4 cellular contexts compared by ENCODE assay signal in the genomic region with DNA sequence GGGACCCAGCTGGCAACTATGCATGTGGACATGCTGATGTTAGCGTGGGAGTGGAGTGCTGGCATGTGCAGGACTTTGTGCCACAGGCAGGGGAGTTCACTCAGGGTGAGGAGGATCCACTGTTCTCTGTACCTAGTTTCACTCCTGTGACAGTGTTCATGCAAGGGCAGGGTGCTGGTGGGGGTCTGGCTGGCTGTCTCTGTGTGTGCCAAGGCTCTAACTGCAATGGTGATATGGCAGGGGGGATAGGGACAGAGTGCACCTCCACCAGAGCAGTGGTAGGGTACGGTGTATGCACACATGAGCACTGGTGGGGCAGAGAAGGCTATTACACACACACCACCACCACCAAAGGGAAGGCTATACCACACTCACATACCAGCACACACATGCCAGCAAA.
TF ChIP-seq lines count a peak whose summit lies in the region.

No MANE protein-coding gene starts in this region.

TF ChIP-seq in IMR-90, 13 proteins besides CTCF, POLR2A, EP300 and RAD21:
- TF ChIP-seq CEBPB (IDR thresholded peaks at IDR 0.05; ENCODE audit: low read depth, low read length) (no peak), MAFK (IDR thresholded peaks at IDR 0.05; ENCODE audit: low read depth, low read length) (no peak), CHD1 (IDR thresholded peaks at IDR 0.05; ENCODE audit: low read depth, low read length) (no peak), RCOR1 (IDR thresholded peaks at IDR 0.05; ENCODE audit: insufficient replicate concordance, low read length) (no peak), FOS (IDR thresholded peaks at IDR 0.05; ENCODE audit: low read depth, low read length) (no peak), MAZ (IDR thresholded peaks at IDR 0.05; ENCODE audit: borderline replicate concordance, low read depth, low read length) (no peak), NFE2L2 (IDR thresholded peaks at IDR 0.05; ENCODE audit: low read depth, low read length) (no peak), SMC3 (IDR thresholded peaks at IDR 0.05; ENCODE audit: low read depth, low read length) (no peak), RFX5 (IDR thresholded peaks at IDR 0.05; ENCODE audit: low read depth, low read length) (no peak), MXI1 (IDR thresholded peaks at IDR 0.05; ENCODE audit: borderline replicate concordance, low read depth, low read length) (no peak), BHLHE40 (IDR thresholded peaks at IDR 0.05; ENCODE audit: low read depth, low read length) (no peak), ELK1 (IDR thresholded peaks at IDR 0.05; ENCODE audit: borderline replicate concordance, low read depth, low read length) (no peak)
- TF ChIP-seq, protein P1, sequence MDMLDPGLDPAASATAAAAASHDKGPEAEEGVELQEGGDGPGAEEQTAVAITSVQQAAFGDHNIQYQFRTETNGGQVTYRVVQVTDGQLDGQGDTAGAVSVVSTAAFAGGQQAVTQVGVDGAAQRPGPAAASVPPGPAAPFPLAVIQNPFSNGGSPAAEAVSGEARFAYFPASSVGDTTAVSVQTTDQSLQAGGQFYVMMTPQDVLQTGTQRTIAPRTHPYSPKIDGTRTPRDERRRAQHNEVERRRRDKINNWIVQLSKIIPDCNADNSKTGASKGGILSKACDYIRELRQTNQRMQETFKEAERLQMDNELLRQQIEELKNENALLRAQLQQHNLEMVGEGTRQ (IDR thresholded peaks at IDR 0.05; ENCODE audit: low read depth, low read length) = no peak

TF ChIP-seq in H1, 55 proteins besides CTCF, POLR2A, EP300 and RAD21:
- no peak for TF ChIP-seq SIRT6 (IDR thresholded peaks at IDR 0.05; ENCODE audit: low read length)
- no peak for TF ChIP-seq TBP (IDR thresholded peaks at IDR 0.05; ENCODE audit: low read depth, low read length)
- TF ChIP-seq KDM4A (IDR thresholded peaks at IDR 0.05; ENCODE audit: low read depth, low read length, severe bottlenecking) = no peak
- TF ChIP-seq NRF1 (IDR thresholded peaks at IDR 0.05; ENCODE audit: low read depth, low read length) = no peak
- no peak for TF ChIP-seq KDM1A (IDR thresholded peaks at IDR 0.05; ENCODE audit: borderline replicate concordance, low read length)
- TF ChIP-seq BACH1 (IDR thresholded peaks at IDR 0.05; ENCODE audit: low read length) = no peak
- TF ChIP-seq CREB1 (IDR thresholded peaks at IDR 0.05) = no peak
- TF ChIP-seq FOSL1 (IDR thresholded peaks at IDR 0.05; ENCODE audit: insufficient read depth, low read depth, low read length) = no peak
- TF ChIP-seq MAX (IDR thresholded peaks at IDR 0.05) = no peak
- TF ChIP-seq MAFK (IDR thresholded peaks at IDR 0.05; ENCODE audit: low read depth, low read length) = no peak
- TF ChIP-seq, protein P2, sequence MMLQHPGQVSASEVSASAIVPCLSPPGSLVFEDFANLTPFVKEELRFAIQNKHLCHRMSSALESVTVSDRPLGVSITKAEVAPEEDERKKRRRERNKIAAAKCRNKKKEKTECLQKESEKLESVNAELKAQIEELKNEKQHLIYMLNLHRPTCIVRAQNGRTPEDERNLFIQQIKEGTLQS (IDR thresholded peaks at IDR 0.05; ENCODE audit: insufficient read depth, low read depth, low read length) = no peak
- TF ChIP-seq, protein P1 (IDR thresholded peaks at IDR 0.05; ENCODE audit: low read length) = no peak

TF ChIP-seq in HepG2, 621 proteins besides CTCF, POLR2A, EP300 and RAD21:
- no peak for TF ChIP-seq RBAK (CRISPR knock-in tag; IDR thresholded peaks at IDR 0.05)
- TF ChIP-seq MNT (IDR thresholded peaks at IDR 0.05) = 0 out of 2 replicates have a peak, but pooled peaks have one; percentile 33

TF ChIP-seq in WTC11, 78 proteins besides CTCF, POLR2A, EP300 and RAD21:
- TF ChIP-seq ELF4 (CRISPR knock-in tag; IDR thresholded peaks at IDR 0.05; ENCODE audit: low read depth) (no peak), ERG (CRISPR knock-in tag; IDR thresholded peaks at IDR 0.05) (no peak), IRF2 (CRISPR knock-in tag; IDR thresholded peaks at IDR 0.05; ENCODE audit: borderline replicate concordance, low read depth) (no peak), NR1H2 (CRISPR knock-in tag; IDR thresholded peaks at IDR 0.05) (no peak), CREB1 (CRISPR knock-in tag; IDR thresholded peaks at IDR 0.05) (no peak), PRRX2 (CRISPR knock-in tag; IDR thresholded peaks at IDR 0.05) (no peak)
- TF ChIP-seq, protein P3, sequence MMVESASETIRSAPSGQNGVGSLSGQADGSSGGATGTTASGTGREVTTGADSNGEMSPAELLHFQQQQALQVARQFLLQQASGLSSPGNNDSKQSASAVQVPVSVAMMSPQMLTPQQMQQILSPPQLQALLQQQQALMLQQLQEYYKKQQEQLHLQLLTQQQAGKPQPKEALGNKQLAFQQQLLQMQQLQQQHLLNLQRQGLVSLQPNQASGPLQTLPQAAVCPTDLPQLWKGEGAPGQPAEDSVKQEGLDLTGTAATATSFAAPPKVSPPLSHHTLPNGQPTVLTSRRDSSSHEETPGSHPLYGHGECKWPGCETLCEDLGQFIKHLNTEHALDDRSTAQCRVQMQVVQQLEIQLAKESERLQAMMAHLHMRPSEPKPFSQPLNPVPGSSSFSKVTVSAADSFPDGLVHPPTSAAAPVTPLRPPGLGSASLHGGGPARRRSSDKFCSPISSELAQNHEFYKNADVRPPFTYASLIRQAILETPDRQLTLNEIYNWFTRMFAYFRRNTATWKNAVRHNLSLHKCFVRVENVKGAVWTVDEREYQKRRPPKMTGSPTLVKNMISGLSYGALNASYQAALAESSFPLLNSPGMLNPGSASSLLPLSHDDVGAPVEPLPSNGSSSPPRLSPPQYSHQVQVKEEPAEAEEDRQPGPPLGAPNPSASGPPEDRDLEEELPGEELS (CRISPR knock-in tag; IDR thresholded peaks at IDR 0.05) = no peak
- TF ChIP-seq, protein P1 (CRISPR knock-in tag; IDR thresholded peaks at IDR 0.05) = no peak
- TF ChIP-seq, protein P4, sequence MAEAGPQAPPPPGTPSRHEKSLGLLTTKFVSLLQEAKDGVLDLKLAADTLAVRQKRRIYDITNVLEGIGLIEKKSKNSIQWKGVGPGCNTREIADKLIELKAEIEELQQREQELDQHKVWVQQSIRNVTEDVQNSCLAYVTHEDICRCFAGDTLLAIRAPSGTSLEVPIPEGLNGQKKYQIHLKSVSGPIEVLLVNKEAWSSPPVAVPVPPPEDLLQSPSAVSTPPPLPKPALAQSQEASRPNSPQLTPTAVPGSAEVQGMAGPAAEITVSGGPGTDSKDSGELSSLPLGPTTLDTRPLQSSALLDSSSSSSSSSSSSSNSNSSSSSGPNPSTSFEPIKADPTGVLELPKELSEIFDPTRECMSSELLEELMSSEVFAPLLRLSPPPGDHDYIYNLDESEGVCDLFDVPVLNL (CRISPR knock-in tag; IDR thresholded peaks at IDR 0.05; ENCODE audit: borderline replicate concordance, low read depth) = no peak
TF ChIP-seq in WTC11: peak in this region for 0.
